Comparison of ENCODE assay signal across 8 cellular contexts in the genomic region with DNA sequence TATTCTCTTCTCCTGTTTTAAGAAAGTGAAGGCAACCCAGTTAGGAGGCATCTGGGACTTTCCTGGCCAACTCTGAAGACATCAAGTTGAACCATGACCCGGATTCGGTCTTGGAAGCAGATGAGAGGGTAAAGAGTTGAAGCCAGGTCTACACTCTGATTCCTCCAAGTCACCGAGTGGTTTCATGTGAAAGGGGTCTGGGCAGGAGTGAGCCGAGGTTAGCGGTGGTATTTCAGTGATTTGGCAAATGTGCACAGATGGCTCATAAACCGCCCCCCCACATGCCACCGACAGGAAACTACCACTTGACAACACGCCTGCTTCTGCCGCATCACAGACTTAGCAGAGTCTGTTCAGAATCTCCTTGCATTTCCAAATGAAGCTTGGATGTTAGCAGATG. TPM values are rescaled to one million over a fixed set of nuclear protein-coding genes. Genes with fewer than 3 reads are reported as not detected.
A peak's percentile ranks its signal among the peaks of the same experiment; 100 is the strongest.
DNase-seq lines count a peak whose midpoint lies in the region; ATAC-seq and TF ChIP-seq lines count a peak whose summit lies in the region.

No MANE protein-coding gene starts in this region.

- ATAC-seq in upper lobe of left lung (ENCODE audit: low FRiP score in 2 of 2) = no peak

- H3K4me2 ChIP-seq in Karpas-422 (ENCODE audit: low read depth, low read length, poor library complexity, severe bottlenecking) = no peak overlapping the region

- no peaks in the 10 kb centered on the region for H3K9me2 ChIP-seq in Karpas-422 (replicated peaks; ENCODE audit: insufficient read depth, low read length)

- H3K36me3 ChIP-seq in Karpas-422 (ENCODE audit: insufficient read depth, low read length) = no peaks in the 10 kb centered on the region
- no peaks in the 10 kb centered on the region for H3K36me3 ChIP-seq in upper lobe of left lung
- H3K36me3 ChIP-seq in transverse colon = no peaks in the 10 kb centered on the region

- no peak for TF ChIP-seq EP300 in upper lobe of left lung (IDR thresholded peaks at IDR 0.05)
- no peak for TF ChIP-seq EP300 in transverse colon (IDR thresholded peaks at IDR 0.05; ENCODE audit: low read depth)

- no peak overlapping the region for H2AFZ ChIP-seq in Karpas-422 (ENCODE audit: low read length)

- in situ Hi-C loops in transverse colon (cut with MboI; ENCODE audit: low pct_ligation_motif_present in 1 of 4, low pct_unique_long_range_greater_than_20kb in 1 of 4, low sequenced_read_pairs in 3 of 4) = no loop called here

- no peaks in the 10 kb centered on the region for H3K79me2 ChIP-seq in Karpas-422 (ENCODE audit: low read length)

- H3K9ac ChIP-seq in Karpas-422 (ENCODE audit: low read length) = no peak overlapping the region

- H3K4me3 ChIP-seq in Karpas-422 (ENCODE audit: low read length) (no peak overlapping the region), upper lobe of left lung (no peak overlapping the region), transverse colon (no peak overlapping the region)

- TF ChIP-seq CTCF in upper lobe of left lung (IDR thresholded peaks at IDR 0.05) (no peak), transverse colon (IDR thresholded peaks at IDR 0.05) (no peak)

- H3K9me3 ChIP-seq in Karpas-422 (ENCODE audit: low read length) (no peaks in the 10 kb centered on the region), upper lobe of left lung (no peaks in the 10 kb centered on the region), transverse colon (no peaks in the 10 kb centered on the region)

- no peaks in the 10 kb centered on the region for H4K20me1 ChIP-seq in Karpas-422 (ENCODE audit: insufficient read depth, low read depth, low read length)

- DNase-seq in activated gamma-delta T cell treated with Interleukin-2 at 50 U/mL for 16 hours = peak; percentile 78
- DNase-seq in activated gamma-delta T cell (lab: John Stamatoyannopoulos, UW) = no peak
- DNase-seq in NCI-H2227 (lab: John Stamatoyannopoulos, UW; ENCODE audit: unreplicated experiment) = peak; percentile 19
- DNase-seq in activated T-cell treated with anti-CD3 and anti-CD28 coated beads for 48 hours (ENCODE audit: low read depth) = peak; percentile 52
- DNase-seq in stimulated activated CD4-positive, alpha-beta T cell treated with anti-CD3 and anti-CD28 coated beads, Interleukin-12 subunit alpha, Interleukin-12 subunit beta, amount 100 ng/mL, for 48 hours (ENCODE audit: low read depth in 2 of 3, low spot score in 1 of 3) = peak in 2 of 3 donors; percentile 42 to 53
- DNase-seq in Karpas-422 = no peak
- no peak for DNase-seq in upper lobe of left lung
- DNase-seq in transverse colon = no peak

- H3K4me1 ChIP-seq in Karpas-422 (ENCODE audit: low read length) (no peaks in the 10 kb centered on the region), upper lobe of left lung (no peaks in the 10 kb centered on the region), transverse colon (peaks cover 0 to 25% (median 13%) of the 10 kb centered on the region in 4 donors)

- H3K27ac ChIP-seq in Karpas-422 (ENCODE audit: low read length) (no peak overlapping the region), upper lobe of left lung (peak overlapping the region in 1 of 4 donors; percentile 15), transverse colon (peak overlapping the region in 1 of 4 donors; percentile 16)

- 47 to 54% methylated on average over 9 of the region's 9 CpGs for WGBS in upper lobe of left lung, 2 donors
- WGBS in transverse colon (ENCODE audit: low coverage in 1 of 2), 2 donors = 33 to 51% methylated on average over 1 to 9 of the region's 9 CpGs

- intact Hi-C loops in transverse colon (cut with DNase I; ENCODE audit: low total_unique reads) = no loop called here

- TF ChIP-seq POLR2A in upper lobe of left lung (IDR thresholded peaks at IDR 0.05) = no peak
- no peak for TF ChIP-seq POLR2A in transverse colon (IDR thresholded peaks at IDR 0.05)

- H3K27me3 ChIP-seq in Karpas-422 (ENCODE audit: low read length) (no peaks in the 10 kb centered on the region), upper lobe of left lung (no peaks in the 10 kb centered on the region), transverse colon (no peaks in the 10 kb centered on the region)

RNA-seq across cellular contexts. Expression of a gene that starts 11.3 kb away (rescaled TPM):
- total RNA-seq in Karpas-422 (2014; rRNA removed; shearing (Covaris generic); ENCODE audit: low replicate concordance) = 53.3 and 98.4 TPM in 2 replicates
- total RNA-seq in upper lobe of left lung (100 to 1,000 TPM in 4 of 6 donors, 10 to 100 TPM in 2; 65.2 to 125 (median 105) TPM), transverse colon (100 to 1,000 TPM; 182 to 414 (median 247) TPM)

RNA-seq across cellular contexts. Expression of a gene that starts 15.8 kb away (rescaled TPM):
- not detected in 2 replicates for total RNA-seq in Karpas-422 (2014; rRNA removed; shearing (Covaris generic); ENCODE audit: low replicate concordance)
- total RNA-seq in upper lobe of left lung = 100 to 1,000 TPM in 5 of 6 donors, 10 to 100 TPM in 1; 54.2 to 303 (median 160) TPM
- total RNA-seq in transverse colon = 100 to 1,000 TPM in 2 of 4 donors, 10 to 100 TPM in 2; 84.2 to 124 (median 102) TPM

RNA-seq across cellular contexts. Expression of a gene that starts 21.9 kb away (rescaled TPM):
- 1.5 and 4.7 TPM in 2 replicates for total RNA-seq in Karpas-422 (2014; rRNA removed; shearing (Covaris generic); ENCODE audit: low replicate concordance)
- total RNA-seq in upper lobe of left lung = 1 to 10 TPM; 3.0 to 6.5 (median 5.5) TPM
- total RNA-seq in transverse colon = 10 to 100 TPM in 3 of 4 donors, 1 to 10 TPM in 1; 8.9 to 75.2 (median 15.2) TPM

RNA-seq across cellular contexts. Expression of a gene that starts 33.9 kb away (rescaled TPM):
- 0.48 and 13.8 TPM in 2 replicates for total RNA-seq in Karpas-422 (2014; rRNA removed; shearing (Covaris generic); ENCODE audit: low replicate concordance)
- 100 to 1,000 TPM in 1 of 6 donors, 10 to 100 TPM in 5; 12.1 to 123 (median 24.1) TPM for total RNA-seq in upper lobe of left lung
- 10 to 100 TPM; 19.9 to 71.1 (median 42.7) TPM for total RNA-seq in transverse colon

RNA-seq across cellular contexts. Expression of a gene that starts 34.1 kb away (rescaled TPM):
- total RNA-seq in Karpas-422 (2014; rRNA removed; shearing (Covaris generic); ENCODE audit: low replicate concordance) = 4.1 and 16.5 TPM in 2 replicates
- 10 to 100 TPM; 15.4 to 31.4 (median 19.2) TPM for total RNA-seq in upper lobe of left lung
- 10 to 100 TPM in 3 of 4 donors, 1 to 10 TPM in 1; 1.4 to 55.4 (median 17.2) TPM for total RNA-seq in transverse colon

Comparison
In these comparisons a context has a peak if more than half of its experiments do, and no peak if none do; other contexts are left out.
1. DNase-seq: peak in activated gamma-delta T cell treated with Interleukin-2 at 50 U/mL for 16 hours (single experiment), NCI-H2227 (single experiment), activated T-cell treated with anti-CD3 and anti-CD28 coated beads for 48 hours (single experiment) and stimulated activated CD4-positive, alpha-beta T cell treated with anti-CD3 and anti-CD28 coated beads, Interleukin-12 subunit alpha, Interleukin-12 subunit beta, amount 100 ng/mL, for 48 hours (2 of 3); none in activated gamma-delta T cell (single experiment), Karpas-422 (single experiment), upper lobe of left lung (0 of 2) and transverse colon (single experiment).
2. RNA of a gene that starts 15.8 kb away (total RNA-seq): 54.2 to 303 TPM in upper lobe of left lung and 84.2 to 124 TPM in transverse colon; not detected in Karpas-422; every median in the first group is over 10 times any median in the second.